Comparison of ENCODE assay signal across 1 cellular context in genomic region chr7:148967032-148967372, GRCh38.
A peak's percentile ranks its signal among the peaks of the same experiment; 100 is the strongest.
TF ChIP-seq lines count a peak whose summit lies in the region.

No MANE protein-coding gene starts in this region.

TF ChIP-seq in HepG2, 621 proteins besides CTCF, POLR2A, EP300 and RAD21 (continued from another document):
- TF ChIP-seq PTBP1 (IDR thresholded peaks at IDR 0.05; ENCODE audit: low read depth, low read length, poor library complexity, severe bottlenecking) (no peak), MEIS2 (CRISPR knock-in tag; IDR thresholded peaks at IDR 0.05) (0 out of 2 replicates have a peak, but pooled peaks have one; percentile 0), MYC (CRISPR knock-in tag; IDR thresholded peaks at IDR 0.05; ENCODE audit: borderline replicate concordance) (0 out of 2 replicates have a peak, but pooled peaks have one; percentile 1), PPARG (CRISPR knock-in tag; conservative IDR thresholded peaks at IDR 0.05) (peak; percentile 1; the same call in 1 of the 2 replicates)
